In genomic region chr7:107446531-107446930, GRCh38 we compare ENCODE assay signal across 1 cellular context.
TF ChIP-seq lines count a peak whose summit lies in the region.

No MANE protein-coding gene starts in this region.

TF ChIP-seq in H1, 55 proteins besides CTCF, POLR2A, EP300 and RAD21 (continued from another document):
- TF ChIP-seq NRF1 (IDR thresholded peaks at IDR 0.05; ENCODE audit: low read depth, low read length) (no peak), GTF2F1 (IDR thresholded peaks at IDR 0.05; ENCODE audit: borderline replicate concordance, low read depth, low read length) (no peak), TAF1 (IDR thresholded peaks at IDR 0.05; ENCODE audit: low read depth, low read length) (no peak), TAF7 (optimal IDR thresholded peaks at IDR 0.05; ENCODE audit: borderline replicate concordance, low read depth, low read length) (no peak), PHF8 (conservative IDR thresholded peaks at IDR 0.05; ENCODE audit: low read depth, low read length) (no peak), BCL11A (IDR thresholded peaks at IDR 0.05; ENCODE audit: low read depth in 2 of 2, low read length in 2 of 2) (no peak), ATF2 (IDR thresholded peaks at IDR 0.05; ENCODE audit: low read length) (no peak), CEBPB (IDR thresholded peaks at IDR 0.05; ENCODE audit: low read depth, low read length) (no peak), EZH2 (IDR thresholded peaks at IDR 0.05; ENCODE audit: low read depth, low read length, severe bottlenecking) (no peak), ASH2L (IDR thresholded peaks at IDR 0.05; ENCODE audit: low read length) (no peak), JUND (IDR thresholded peaks at IDR 0.05; ENCODE audit: low read length) (no peak)
- TF ChIP-seq, protein P1, sequence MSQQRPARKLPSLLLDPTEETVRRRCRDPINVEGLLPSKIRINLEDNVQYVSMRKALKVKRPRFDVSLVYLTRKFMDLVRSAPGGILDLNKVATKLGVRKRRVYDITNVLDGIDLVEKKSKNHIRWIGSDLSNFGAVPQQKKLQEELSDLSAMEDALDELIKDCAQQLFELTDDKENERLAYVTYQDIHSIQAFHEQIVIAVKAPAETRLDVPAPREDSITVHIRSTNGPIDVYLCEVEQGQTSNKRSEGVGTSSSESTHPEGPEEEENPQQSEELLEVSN (IDR thresholded peaks at IDR 0.05) = no peak
